Comparison of ENCODE assay signal across 8 cellular contexts in the genomic region with DNA sequence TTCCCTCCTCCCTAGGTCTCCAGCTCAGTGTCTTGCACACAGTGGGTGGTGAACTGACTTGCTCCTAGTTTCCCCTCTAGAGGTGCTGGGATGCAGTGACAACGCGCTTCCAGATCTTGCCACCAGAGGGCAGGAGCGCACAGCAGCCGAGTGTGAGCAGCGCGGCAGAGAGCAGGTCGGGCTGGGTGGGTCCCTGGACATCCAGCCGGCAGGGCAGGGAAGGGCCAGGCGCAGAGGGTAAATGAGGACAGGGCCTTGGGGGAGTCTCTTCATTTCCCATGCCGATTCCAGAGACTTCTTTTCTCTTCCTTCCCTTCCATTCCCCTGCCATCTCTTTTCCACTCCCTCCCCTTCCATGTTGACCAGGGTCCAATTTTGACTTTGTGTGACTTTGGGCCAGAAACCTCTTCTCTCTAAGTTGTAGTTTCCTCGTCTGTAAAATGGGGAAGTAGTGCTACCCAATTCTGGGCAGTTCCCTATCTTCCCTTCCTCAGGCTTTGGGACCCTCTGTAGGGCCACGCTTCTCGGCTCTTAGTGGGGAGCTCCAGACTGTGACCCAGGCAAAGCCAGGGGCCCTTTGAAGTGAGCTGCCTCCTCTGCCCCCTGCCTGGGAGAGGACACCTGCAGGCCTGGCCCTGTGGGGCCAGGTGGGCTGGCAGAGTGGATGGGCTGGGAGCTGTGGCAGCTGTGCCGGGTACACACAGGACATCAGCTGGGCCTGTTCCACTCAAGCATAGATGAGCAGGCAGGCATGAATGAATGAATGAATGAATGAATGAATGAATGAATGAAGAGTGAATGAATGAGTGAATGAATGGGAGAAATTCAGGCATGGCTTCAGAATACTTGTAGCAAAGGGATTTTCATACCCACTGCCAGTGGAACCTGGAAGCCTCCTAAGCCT. TPM values are rescaled to one million over a fixed set of nuclear protein-coding genes. Genes with fewer than 3 reads are reported as not detected.
A peak's percentile ranks its signal among the peaks of the same experiment; 100 is the strongest.
DNase-seq lines count a peak whose midpoint lies in the region; ATAC-seq and TF ChIP-seq lines count a peak whose summit lies in the region.

No MANE protein-coding gene starts in this region.

- TF ChIP-seq CTCF in fibroblast of pulmonary artery (IDR thresholded peaks at IDR 0.05; ENCODE audit: low read length, missing control alignments) (peak; percentile 98), neural progenitor cell (IDR thresholded peaks at IDR 0.05) (peak; percentile 98)

- H3K36me3 ChIP-seq in neural progenitor cell (no peaks in the 10 kb centered on the region), subcutaneous abdominal adipose tissue (ENCODE audit: control insufficient read depth in 5 of 5, insufficient read depth in 5 of 5, low read length in 5 of 5) (no peaks in the 10 kb centered on the region)

- no peak overlapping the region for H3K4me3 ChIP-seq in fibroblast of pulmonary artery (replicated peaks; ENCODE audit: low read depth, low read length)
- H3K4me3 ChIP-seq in neural progenitor cell: no peak overlapping the region
- H3K4me3 ChIP-seq in subcutaneous abdominal adipose tissue (ENCODE audit: low read depth in 1 of 5, low read length in 5 of 5): peak overlapping the region in 1 of 5 donors; percentile 1

- H3K9me3 Mint-ChIP-seq in IgD-negative memory B cell (peaks cover 0 to 6% (median 2%) of the 10 kb centered on the region in 3 donors), neural progenitor cell (no peaks in the 10 kb centered on the region)
- H3K9me3 Mint-ChIP-seq in activated T-helper 1 cell treated with anti-CD3 and anti-CD28 coated beads, Interleukin-12 subunit alpha, Interleukin-12 subunit beta, Interleukin-2, Interleukin-4 antibody, amounts not matched to agents 30 ng/mL and 10 ng/mL and 1 ng/mL, durations not matched to agents 14 hours and 24 hours and 36 hours: no peaks in the 10 kb centered on the region

- H3K27ac ChIP-seq in neural progenitor cell (no peak overlapping the region), subcutaneous abdominal adipose tissue (ENCODE audit: low read depth, low read length) (peak overlapping the region; percentile 81)

- H3K9ac ChIP-seq in neural progenitor cell (no peak overlapping the region), subcutaneous abdominal adipose tissue (ENCODE audit: low read length in 5 of 5) (peak overlapping the region in 1 of 5 donors; percentile 75)

- peak; percentile 81 for DNase-seq in DMS53 (lab: John Stamatoyannopoulos, UW)
- DNase-seq in RPMI7951 (ENCODE audit: low read depth): peak; percentile 81
- DNase-seq in activated T-helper 1 cell treated with anti-CD3 and anti-CD28 coated beads, Interleukin-12 subunit alpha, Interleukin-12 subunit beta, Interleukin-2, Interleukin-4 antibody, amounts not matched to agents 30 ng/mL and 10 ng/mL and 1 ng/mL, durations not matched to agents 14 hours and 24 hours and 36 hours (ENCODE audit: low spot score): peak; percentile 81
- peak; percentile 79 for DNase-seq in fibroblast of pulmonary artery (ENCODE audit: low read depth)
- peak; percentile 90 for DNase-seq in neural progenitor cell (ENCODE audit: low spot score)

- H3K36me3 Mint-ChIP-seq in IgD-negative memory B cell (no peaks in the 10 kb centered on the region), neural progenitor cell (no peaks in the 10 kb centered on the region)
- no peaks in the 10 kb centered on the region for H3K36me3 Mint-ChIP-seq in activated T-helper 1 cell treated with anti-CD3 and anti-CD28 coated beads, Interleukin-12 subunit alpha, Interleukin-12 subunit beta, Interleukin-2, Interleukin-4 antibody, amounts not matched to agents 30 ng/mL and 10 ng/mL and 1 ng/mL, durations not matched to agents 14 hours and 24 hours and 36 hours (ENCODE audit: low read depth)

- no peaks in the 10 kb centered on the region for H3F3A ChIP-seq in neural progenitor cell (ENCODE audit: low read depth)

- no peak overlapping the region for H3K4me2 ChIP-seq in neural progenitor cell

- H3K27me3 Mint-ChIP-seq in IgD-negative memory B cell: peaks cover 6% of the 10 kb centered on the region
- H3K27me3 Mint-ChIP-seq in activated T-helper 1 cell treated with anti-CD3 and anti-CD28 coated beads, Interleukin-12 subunit alpha, Interleukin-12 subunit beta, Interleukin-2, Interleukin-4 antibody, amounts not matched to agents 30 ng/mL and 10 ng/mL and 1 ng/mL, durations not matched to agents 14 hours and 24 hours and 36 hours (ENCODE audit: insufficient read depth): peaks cover 7% of the 10 kb centered on the region
- H3K27me3 Mint-ChIP-seq in neural progenitor cell (ENCODE audit: insufficient read depth, low read depth): peaks cover 4% of the 10 kb centered on the region

- no peaks in the 10 kb centered on the region for H3K79me2 ChIP-seq in neural progenitor cell (ENCODE audit: low read depth)

- no peaks in the 10 kb centered on the region for H4K20me1 ChIP-seq in neural progenitor cell (ENCODE audit: low read depth)

- intact Hi-C loops in activated T-helper 1 cell treated with anti-CD3 and anti-CD28 coated beads, Interleukin-12 subunit alpha, Interleukin-12 subunit beta, Interleukin-2, Interleukin-4 antibody, amounts not matched to agents 30 ng/mL and 10 ng/mL and 1 ng/mL, durations not matched to agents 14 hours and 24 hours and 36 hours (cut with micrococcal nuclease): loop anchor here (1.0 to 2.0 kb wide), 7 partner anchors 18 to 635 kb away; a partner anchor contains a TSS

- peaks cover 13 to 21% (median 14%) of the 10 kb centered on the region in 3 donors for H3K4me1 Mint-ChIP-seq in IgD-negative memory B cell
- H3K4me1 Mint-ChIP-seq in activated T-helper 1 cell treated with anti-CD3 and anti-CD28 coated beads, Interleukin-12 subunit alpha, Interleukin-12 subunit beta, Interleukin-2, Interleukin-4 antibody, amounts not matched to agents 30 ng/mL and 10 ng/mL and 1 ng/mL, durations not matched to agents 14 hours and 24 hours and 36 hours (ENCODE audit: low read depth): peaks cover 37% of the 10 kb centered on the region
- peaks cover 51% of the 10 kb centered on the region for H3K4me1 Mint-ChIP-seq in neural progenitor cell

- peaks cover 12% of the 10 kb centered on the region for H3K4me1 ChIP-seq in neural progenitor cell
- peaks cover 12 to 58% (median 49%) of the 10 kb centered on the region in 5 donors for H3K4me1 ChIP-seq in subcutaneous abdominal adipose tissue (ENCODE audit: control insufficient read depth in 5 of 5, insufficient read depth in 5 of 5, low read length in 5 of 5)

- no peaks in the 10 kb centered on the region for H3K9me3 ChIP-seq in neural progenitor cell (ENCODE audit: low read depth)
- no peaks in the 10 kb centered on the region for H3K9me3 ChIP-seq in subcutaneous abdominal adipose tissue (ENCODE audit: control insufficient read depth in 5 of 5, low read length in 5 of 5)

- H3K27ac Mint-ChIP-seq in IgD-negative memory B cell (peak overlapping the region in 2 of 3 donors; percentile 71 to 81), neural progenitor cell (no peak overlapping the region)
- H3K27ac Mint-ChIP-seq in activated T-helper 1 cell treated with anti-CD3 and anti-CD28 coated beads, Interleukin-12 subunit alpha, Interleukin-12 subunit beta, Interleukin-2, Interleukin-4 antibody, amounts not matched to agents 30 ng/mL and 10 ng/mL and 1 ng/mL, durations not matched to agents 14 hours and 24 hours and 36 hours: peak overlapping the region; percentile 85

- no peak overlapping the region for H2AFZ ChIP-seq in neural progenitor cell (replicated peaks)

- H3K27me3 ChIP-seq in neural progenitor cell (no peaks in the 10 kb centered on the region), subcutaneous abdominal adipose tissue (ENCODE audit: control insufficient read depth in 5 of 5, insufficient read depth in 4 of 5, low read length in 5 of 5) (no peaks in the 10 kb centered on the region)

- H3K4me3 Mint-ChIP-seq in IgD-negative memory B cell (peak overlapping the region; percentile 0 to 91 (median 82)), neural progenitor cell (no peak overlapping the region)
- peak overlapping the region; percentile 66 for H3K4me3 Mint-ChIP-seq in activated T-helper 1 cell treated with anti-CD3 and anti-CD28 coated beads, Interleukin-12 subunit alpha, Interleukin-12 subunit beta, Interleukin-2, Interleukin-4 antibody, amounts not matched to agents 30 ng/mL and 10 ng/mL and 1 ng/mL, durations not matched to agents 14 hours and 24 hours and 36 hours

- ATAC-seq in GM21529 (IDR thresholded peaks at IDR 0.05; ENCODE audit: unreplicated experiment): peak; percentile 80

RNA-seq across cellular contexts. Expression of a gene that starts 43.3 kb away (rescaled TPM):
- polyA plus RNA-seq in IgD-negative memory B cell: 15.7 TPM
- 40.9 and 49.6 TPM in 2 replicates for total RNA-seq in RPMI7951 (2014; rRNA removed; shearing (Covaris generic))
- 23.3 and 25.1 TPM in 2 replicates for total RNA-seq in activated T-helper 1 cell treated with anti-CD3 and anti-CD28 coated beads, Interleukin-12 subunit alpha, Interleukin-12 subunit beta, Interleukin-2, Interleukin-4 antibody, amounts not matched to agents 30 ng/mL and 10 ng/mL and 1 ng/mL, durations not matched to agents 14 hours and 24 hours and 36 hours
- 53.8 and 86.3 TPM in 2 replicates for total RNA-seq in neural progenitor cell (ENCODE audit: low replicate concordance)
